In the genomic region with DNA sequence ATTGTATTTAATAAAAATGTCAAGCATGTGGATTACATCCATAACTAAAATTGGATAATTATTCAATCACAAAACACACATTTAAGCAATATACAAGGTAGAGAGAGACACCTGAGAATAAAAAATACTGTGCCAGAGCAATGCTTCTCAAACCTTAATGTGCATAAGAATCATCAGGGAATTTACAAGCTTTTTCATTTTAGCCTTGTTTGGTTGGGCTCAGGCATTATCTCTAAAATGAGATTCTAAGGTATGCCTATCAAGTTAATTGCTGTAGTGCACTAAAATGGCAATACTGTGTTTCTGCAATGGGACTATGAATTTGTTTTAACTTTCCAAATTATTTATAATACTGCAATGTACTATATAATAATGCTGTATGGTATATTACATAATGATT, we compare ENCODE assay signal across 8 cellular contexts. TPM values are rescaled to one million over a fixed set of nuclear protein-coding genes. Genes with fewer than 3 reads are reported as not detected.
DNase-seq lines count a peak whose midpoint lies in the region; ATAC-seq and TF ChIP-seq lines count a peak whose summit lies in the region.

No MANE protein-coding gene starts in this region.

- H3K79me2 ChIP-seq in mammary epithelial cell (ENCODE audit: insufficient read depth, low read length), result peaks cover 58% of the 10 kb centered on the region

- H3K9ac ChIP-seq in mammary epithelial cell (ENCODE audit: insufficient read depth, low read length), result peak overlapping the region; percentile 88

- intact Hi-C loops in mammary epithelial cell (cut with micrococcal nuclease) (loop anchor here (1.0 kb wide), 1 partner anchor 21 kb away; the partner anchor contains the start of gene MTHFD2), mucosa of descending colon (cut with DNase I, micrococcal nuclease) (no loop called here)

- in situ Hi-C loops in mammary epithelial cell (cut with MboI; ENCODE audit: low sequenced_read_pairs in 2 of 2), result no loop called here

- no peak overlapping the region for H2AFZ ChIP-seq in mammary epithelial cell (ENCODE audit: low read depth, low read length)

- dilution Hi-C loops in mammary epithelial cell (cut with HindIII; ENCODE audit: low sequenced_read_pairs), result no loop called here

- DNase-seq in HT-29 (ENCODE audit: low spot score) (peak; percentile 10), mammary epithelial cell (no peak), mucosa of descending colon (no peak), erythroblast (lab: John Stamatoyannopoulos, UW) (no peak), NCI-H69 (lab: John Stamatoyannopoulos, UW) (no peak)

- no peak for TF ChIP-seq POLR2A in erythroblast (IDR thresholded peaks at IDR 0.05; ENCODE audit: low read length)

- peak overlapping the region; percentile 76 to 91 (median 82) for H3K4me3 ChIP-seq in mammary epithelial cell (replicated peaks in 1 of 3; ENCODE audit: insufficient read depth in 1 of 3, low read depth in 2 of 3, low read length in 3 of 3)
- peak overlapping the region; percentile 76 for H3K4me3 ChIP-seq in mucosa of descending colon

- peak overlapping the region; percentile 84 for H3K4me2 ChIP-seq in mammary epithelial cell (ENCODE audit: insufficient read depth, low read depth, low read length)

- TF ChIP-seq CTCF in 22Rv1 (IDR thresholded peaks at IDR 0.05) (no peak), mammary epithelial cell (conservative IDR thresholded peaks at IDR 0.05 in 1 of 2, IDR thresholded peaks at IDR 0.05 in 1 of 2; ENCODE audit: extremely low read depth in 1 of 2, insufficient read depth in 1 of 2, low read depth in 1 of 2, low read length in 2 of 2) (no peak), mucosa of descending colon (IDR thresholded peaks at IDR 0.05) (no peak)

- no TSS peak for BruUV-seq in mammary epithelial cell (replicated peaks; lab: Mats Ljungman, UMichigan)

- no peaks in the 10 kb centered on the region for H3K9me3 ChIP-seq in mammary epithelial cell (replicated peaks; ENCODE audit: insufficient read depth, low read length)
- H3K9me3 ChIP-seq in mucosa of descending colon, result no peaks in the 10 kb centered on the region

- ATAC-seq in mucosa of descending colon (no peak), HG02763 (IDR thresholded peaks at IDR 0.05; ENCODE audit: unreplicated experiment) (no peak)
- ATAC-seq in activated CD4-positive, CD25-positive, alpha-beta regulatory T cell treated with anti-CD3 and anti-CD28 coated beads, Interleukin-2, amount 50 U/mL, for 24 hours, result no peak

- no peaks in the 10 kb centered on the region for H3K27me3 ChIP-seq in mammary epithelial cell (ENCODE audit: insufficient read depth, low read length)

- H3K36me3 ChIP-seq in mammary epithelial cell (ENCODE audit: insufficient read depth, low read length) (no peaks in the 10 kb centered on the region), mucosa of descending colon (ENCODE audit: low read depth) (no peaks in the 10 kb centered on the region)

- H3K27ac ChIP-seq in 22Rv1 (peak overlapping the region; percentile 75), mammary epithelial cell (ENCODE audit: insufficient read depth, low read depth, low read length) (peak overlapping the region; percentile 81)

- no peaks in the 10 kb centered on the region for H4K20me1 ChIP-seq in mammary epithelial cell (ENCODE audit: insufficient read depth, low read length)

- H3K4me1 ChIP-seq in mammary epithelial cell (ENCODE audit: insufficient read depth, low read length), result peaks cover 3% of the 10 kb centered on the region
- no peaks in the 10 kb centered on the region for H3K4me1 ChIP-seq in mucosa of descending colon (ENCODE audit: low read depth)

- CTCF ChIA-PET in mammary epithelial cell (lab: Charles Lee; ENCODE audit: low non-redundant PET), result no interaction called here

RNA-seq across cellular contexts. Expression of gene MOB1A, which starts 1.0 kb away (rescaled TPM):
- total RNA-seq in HT-29 (2014; rRNA removed; shearing (Covaris generic)), result 31.4 and 38.9 TPM in 2 replicates
- total RNA-seq in mammary epithelial cell, result 100 to 1,000 TPM; 104 to 125 TPM
- 36.6 TPM for polyA plus RNA-seq in mammary epithelial cell
- polyA minus RNA-seq in mammary epithelial cell, result 123 TPM
- 100 to 1,000 TPM; 117 to 129 (median 124) TPM for total RNA-seq in mucosa of descending colon

RNA-seq across cellular contexts. Expression of gene MTHFD2, which starts 20.7 kb away (rescaled TPM):
- total RNA-seq in HT-29 (2014; rRNA removed; shearing (Covaris generic)), result 180 TPM in 2 replicates
- total RNA-seq in mammary epithelial cell (100 to 1,000 TPM; 302 to 350 TPM), mucosa of descending colon (10 to 100 TPM; 18.6 to 42.2 (median 19.3) TPM)
- polyA plus RNA-seq in mammary epithelial cell, result 187 TPM
- 119 TPM for polyA minus RNA-seq in mammary epithelial cell

RNA-seq across cellular contexts. Expression of gene BOLA3, which starts 30.0 kb away (rescaled TPM):
- 24.6 and 31.9 TPM in 2 replicates for total RNA-seq in HT-29 (2014; rRNA removed; shearing (Covaris generic))
- 10 to 100 TPM; 20.5 to 80.6 TPM for total RNA-seq in mammary epithelial cell
- polyA plus RNA-seq in mammary epithelial cell, result 67.2 TPM
- polyA minus RNA-seq in mammary epithelial cell, result not detected
- total RNA-seq in mucosa of descending colon, result 10 to 100 TPM; 29.6 to 47.0 (median 38.0) TPM
